ENCODE assay signal across 10 cellular contexts in the genomic region with DNA sequence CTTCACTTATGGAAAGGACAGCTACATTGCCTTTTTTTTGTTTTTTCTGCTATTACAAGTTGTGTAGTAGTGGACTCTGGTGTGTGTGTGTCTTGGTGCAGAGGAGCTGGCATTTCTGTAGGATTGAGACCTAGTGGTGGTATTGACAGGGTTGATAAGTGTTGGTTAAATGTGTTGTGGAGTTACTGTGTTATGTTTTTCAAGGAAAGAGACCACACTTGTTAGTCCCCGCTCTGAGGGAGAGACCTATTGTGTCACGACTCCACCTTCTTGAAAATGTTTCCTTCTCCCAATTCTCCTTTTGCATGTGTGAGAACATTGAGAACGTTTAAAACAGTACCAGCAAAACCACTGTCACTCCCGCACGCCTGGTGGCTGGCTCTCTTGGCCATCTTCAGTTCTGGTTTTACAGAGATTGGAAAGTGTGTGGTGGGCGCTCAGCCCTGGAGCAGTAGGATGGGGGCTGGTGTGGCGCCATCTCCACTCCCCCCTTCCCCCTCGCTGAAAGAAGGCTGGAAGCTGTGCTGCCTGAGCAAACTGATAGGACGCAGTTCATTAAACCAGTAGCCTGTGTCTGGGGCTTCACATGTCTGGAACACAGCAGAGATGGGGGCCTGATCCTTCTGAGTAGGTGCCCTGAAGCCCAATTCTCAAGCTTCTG. TPM values are rescaled to one million over a fixed set of nuclear protein-coding genes. Genes with fewer than 3 reads are reported as not detected.
DNase-seq lines count a peak whose midpoint lies in the region; ATAC-seq and TF ChIP-seq lines count a peak whose summit lies in the region.
"Had no signal": no experiment of that assay in that cellular context is flagged by ENCODE, and none has a peak within 500 bp of the region (broad histone marks: within the 10 kb centered on the region; RNA-seq: fewer than 3 reads in every experiment).

No MANE protein-coding gene starts in this region.

- H3K27ac Mint-ChIP-seq in activated CD8-positive, alpha-beta T cell treated with anti-CD3 and anti-CD28 coated beads for 36 hours: peak overlapping the region; percentile 95
- H3K27ac Mint-ChIP-seq in memory B cell: peak overlapping the region; percentile 1

- no peak for TF ChIP-seq EP300 in ovary (IDR thresholded peaks at IDR 0.05)

- POLR2A ChIA-PET in A673 (lab: Charles Lee; ENCODE audit: low non-redundant PET): interaction anchor here (0.8 kb wide), 1 partner anchor 74 kb away, joined by 3 read pairs; no protein-coding TSS in a partner anchor
- POLR2A ChIA-PET in activated CD8-positive, alpha-beta T cell treated with anti-CD3 and anti-CD28 coated beads for 36 hours (lab: Charles Lee): interaction anchor here (0.6 to 2.5 kb wide), 6 partner anchors 10 to 103 kb away, joined by 3 to 7 read pairs (median 4); no protein-coding TSS in a partner anchor

- peak overlapping the region; percentile 47 for H3K27ac ChIP-seq in A673 (ENCODE audit: low read depth, low read length, poor library complexity, severe bottlenecking)
- no peak overlapping the region for H3K27ac ChIP-seq in ovary

- H3K4me3 ChIP-seq in A673 (ENCODE audit: low read depth, low read length, poor library complexity, severe bottlenecking) (no peak overlapping the region), GM06990 (replicated peaks; ENCODE audit: low read depth, low read length) (peak overlapping the region; percentile 15; the same call in 1 of the 2 replicates), ovary (no peak overlapping the region)

- H3K36me3 ChIP-seq in A673 (ENCODE audit: insufficient read depth, low read length, poor library complexity, severe bottlenecking) (no peaks in the 10 kb centered on the region), GM06990 (ENCODE audit: control insufficient read depth, insufficient read depth, low read length) (peaks cover 8% of the 10 kb centered on the region), ovary (no peaks in the 10 kb centered on the region)

- TF ChIP-seq POLR2A in ovary (IDR thresholded peaks at IDR 0.05): no peak

- intact Hi-C loops in A673 (cut with micrococcal nuclease; ENCODE audit: unreplicated experiment) (no loop called here), ovary (cut with DNase I) (no loop called here)
- intact Hi-C loops in activated CD8-positive, alpha-beta T cell treated with anti-CD3 and anti-CD28 coated beads for 36 hours (cut with micrococcal nuclease): loop anchor here (10.0 kb wide), 1 partner anchor 53 kb away; no protein-coding TSS in a partner anchor

- no peak for DNase-seq in A673 (ENCODE audit: low spot score)
- DNase-seq in GM06990 (ENCODE audit: extremely low read depth, insufficient read length): no peak
- no peak for DNase-seq in activated CD8-positive, alpha-beta T cell treated with anti-CD3 and anti-CD28 coated beads for 36 hours
- DNase-seq in memory B cell (ENCODE audit: low spot score in 2 of 2): no peak
- DNase-seq in NCI-H446 (lab: John Stamatoyannopoulos, UW): no peak
- DNase-seq in ovary: no peak
- DNase-seq in dermis blood vessel endothelial cell: no peak
- DNase-seq in stimulated activated naive CD4-positive, alpha-beta T cell (lab: John Stamatoyannopoulos, UW): no peak
- DNase-seq: NCI-H2029, SHP77 had no signal

- WGBS in ovary, 3 donors: 82 to 93% (median 84%) methylated on average over 9 of the region's 9 CpGs

- peaks cover 81% of the 10 kb centered on the region for H3K4me1 Mint-ChIP-seq in activated CD8-positive, alpha-beta T cell treated with anti-CD3 and anti-CD28 coated beads for 36 hours (ENCODE audit: low read depth)
- peaks cover 55% of the 10 kb centered on the region for H3K4me1 Mint-ChIP-seq in memory B cell

- no peak for TF ChIP-seq CTCF in A673 (conservative IDR thresholded peaks at IDR 0.05; ENCODE audit: low read depth, low read length)
- TF ChIP-seq CTCF in GM06990 (IDR thresholded peaks at IDR 0.05; ENCODE audit: insufficient read depth, low read length, poor library complexity, severe bottlenecking): no peak
- no peak for TF ChIP-seq CTCF in activated CD8-positive, alpha-beta T cell treated with anti-CD3 and anti-CD28 coated beads for 36 hours (IDR thresholded peaks at IDR 0.05)
- TF ChIP-seq CTCF in ovary (IDR thresholded peaks at IDR 0.05): no peak

- ATAC-seq in activated CD8-positive, alpha-beta T cell treated with anti-CD3 and anti-CD28 coated beads for 36 hours: no peak
- no peak for ATAC-seq in memory B cell (ENCODE audit: low read depth)

- H3K4me1 ChIP-seq in A673 (ENCODE audit: insufficient read depth, low read length, poor library complexity, severe bottlenecking): peaks cover 4% of the 10 kb centered on the region
- peaks cover 28% of the 10 kb centered on the region for H3K4me1 ChIP-seq in ovary (ENCODE audit: insufficient read depth)

- no peaks in the 10 kb centered on the region for H3K9me3 ChIP-seq in A673 (ENCODE audit: low read depth, low read length, poor library complexity, severe bottlenecking)
- no peaks in the 10 kb centered on the region for H3K9me3 ChIP-seq in ovary

- no TSS peak for BruUV-seq in A673 (replicated peaks; lab: Mats Ljungman, UMichigan)

- H3K9me3 Mint-ChIP-seq in activated CD8-positive, alpha-beta T cell treated with anti-CD3 and anti-CD28 coated beads for 36 hours: no peaks in the 10 kb centered on the region
- H3K9me3 Mint-ChIP-seq in memory B cell: no peaks in the 10 kb centered on the region

- peaks cover 33% of the 10 kb centered on the region for H3K36me3 Mint-ChIP-seq in activated CD8-positive, alpha-beta T cell treated with anti-CD3 and anti-CD28 coated beads for 36 hours (ENCODE audit: low read depth)
- peaks cover 8% of the 10 kb centered on the region for H3K36me3 Mint-ChIP-seq in memory B cell

- no peaks in the 10 kb centered on the region for H3K27me3 Mint-ChIP-seq in activated CD8-positive, alpha-beta T cell treated with anti-CD3 and anti-CD28 coated beads for 36 hours
- H3K27me3 Mint-ChIP-seq in memory B cell: no peaks in the 10 kb centered on the region

- H3K4me3 Mint-ChIP-seq in activated CD8-positive, alpha-beta T cell treated with anti-CD3 and anti-CD28 coated beads for 36 hours: peak overlapping the region; percentile 99
- H3K4me3 Mint-ChIP-seq in memory B cell: peak overlapping the region; percentile 39

- H3K27me3 ChIP-seq in A673 (replicated peaks; ENCODE audit: insufficient read depth, low read depth, low read length, poor library complexity) (no peaks in the 10 kb centered on the region), GM06990 (replicated peaks; ENCODE audit: control insufficient read depth, insufficient read depth, low read length) (no peaks in the 10 kb centered on the region), ovary (no peaks in the 10 kb centered on the region)

- CTCF ChIA-PET in A673 (lab: Charles Lee): no interaction called here
- CTCF ChIA-PET in activated CD8-positive, alpha-beta T cell treated with anti-CD3 and anti-CD28 coated beads for 36 hours (lab: Charles Lee): interaction anchor here (1.0 to 2.2 kb wide), 7 partner anchors 10 to 156 kb away, joined by 3 to 9 read pairs (median 5); no protein-coding TSS in a partner anchor

RNA-seq across cellular contexts. Expression of gene KLF13, which starts 5.5 kb away (rescaled TPM):
- 22.1 and 23.5 TPM in 2 replicates for total RNA-seq in A673 (2021)
- 100 to 1,000 TPM; 163 to 175 TPM for total RNA-seq in activated CD8-positive, alpha-beta T cell treated with anti-CD3 and anti-CD28 coated beads for 36 hours
- total RNA-seq in ovary: 10 to 100 TPM; 14.8 to 58.2 (median 36.0) TPM
- polyA plus RNA-seq in ovary: 10 to 100 TPM; 15.9 to 52.7 TPM
- total RNA-seq in dermis blood vessel endothelial cell: 35.2 and 41.8 TPM in 2 replicates
